Comparison of ENCODE assay signal across 8 cellular contexts in genomic region chr13:39602614-39603366, GRCh38. TPM values are rescaled to one million over a fixed set of nuclear protein-coding genes. Genes with fewer than 3 reads are reported as not detected.
DNase-seq lines count a peak whose midpoint lies in the region; ATAC-seq and TF ChIP-seq lines count a peak whose summit lies in the region.

LHFPL6 (minus strand) TSS chr13:39603193.

- peak; percentile 42 to 74 for TF ChIP-seq POLR2A in gastrocnemius medialis (IDR thresholded peaks at IDR 0.05)

- H3K27ac ChIP-seq in iPS-18a (ENCODE audit: low read length) (no peak within 1 kb of the TSS), gastrocnemius medialis (peak within 1 kb of the TSS; percentile 54 to 82 (median 80))

- peak within 1 kb of the TSS; percentile 70 for H3K4me3 ChIP-seq in GM12875 (ENCODE audit: low read depth, low read length)
- peak within 1 kb of the TSS; percentile 83 for H3K4me3 ChIP-seq in iPS-18a (ENCODE audit: low read length)
- H3K4me3 ChIP-seq in gastrocnemius medialis = peak within 1 kb of the TSS; percentile 61 to 83 (median 73)

- in situ Hi-C loops in T47D (cut with HindIII; ENCODE audit: low pct_unique_long_range_greater_than_20kb, low sequenced_read_pairs) = no loop called here
- in situ Hi-C loops in gastrocnemius medialis (cut with MboI; ENCODE audit: low sequenced_read_pairs in 4 of 4) = loop anchor here in 1 of 4 donors (25.0 kb wide), 2 partner anchors 340 to 565 kb away; partner anchors contain the start of genes NHLRC3 and PROSER1

- H3K9me3 ChIP-seq in iPS-18a (ENCODE audit: control insufficient read depth, low read depth, low read length) (no peaks in the 10 kb centered on the region), gastrocnemius medialis (no peaks in the 10 kb centered on the region)

- intact Hi-C loops in gastrocnemius medialis (cut with DNase I; ENCODE audit: low total_unique reads) = loop anchor here (10.0 kb wide), 1 partner anchor 148 kb away; no protein-coding TSS in a partner anchor

- peak within 1 kb of the TSS; percentile 42 for H3K9ac ChIP-seq in iPS-18a (ENCODE audit: low read length)

- H3K4me1 ChIP-seq in iPS-18a (ENCODE audit: control insufficient read depth, low read depth, low read length) (peaks cover 12% of the 10 kb centered on the region), gastrocnemius medialis (peaks cover 6 to 10% of the 10 kb centered on the region in 2 donors)

- peak; percentile 45 to 86 (median 74) for DNase-seq in NCI-H1417 (lab: John Stamatoyannopoulos, UW)
- DNase-seq in T1000 (lab: John Stamatoyannopoulos, UW) = peak; percentile 39
- DNase-seq in T47D (ENCODE audit: low read depth in 1 of 2, low spot score in 1 of 2) = peak; percentile 70 to 78
- peak; percentile 56 to 57 for DNase-seq in gastrocnemius medialis
- no peak for DNase-seq in NK-92 (lab: John Stamatoyannopoulos, UW; ENCODE audit: unreplicated experiment)

- H3K27me3 ChIP-seq in iPS-18a (ENCODE audit: control insufficient read depth, insufficient read depth, low read length) (peaks cover 42% of the 10 kb centered on the region), gastrocnemius medialis (peaks cover 0 to 4% (median 0%) of the 10 kb centered on the region in 3 donors)

- TF ChIP-seq CTCF in GM12875 (IDR thresholded peaks at IDR 0.05; ENCODE audit: borderline replicate concordance, insufficient read depth, low read depth, low read length) = peak; percentile 16; the same call in 1 of the 2 replicates
- peak in 2 of 5 experiments; percentile 20 to 22 for TF ChIP-seq CTCF in gastrocnemius medialis (IDR thresholded peaks at IDR 0.05 in 4 of 5, conservative IDR thresholded peaks at IDR 0.05 in 1 of 5)

- H3K36me3 ChIP-seq in iPS-18a (ENCODE audit: control insufficient read depth, low read depth, low read length) = no peaks in the 10 kb centered on the region
- H3K36me3 ChIP-seq in gastrocnemius medialis = no peaks in the 10 kb centered on the region

- ATAC-seq in HG02588 (IDR thresholded peaks at IDR 0.05; ENCODE audit: unreplicated experiment) = peak; percentile 97
- ATAC-seq in gastrocnemius medialis = peak; percentile 85 to 88

RNA-seq across cellular contexts. Expression of gene LHFPL6, which starts in this region (rescaled TPM):
- 10 to 100 TPM; 12.7 to 26.3 (median 16.0) TPM for total RNA-seq in gastrocnemius medialis
